ENCODE assay signal across 18 cellular contexts in genomic region chr20:3800878-3801260, GRCh38. TPM values are rescaled to one million over a fixed set of nuclear protein-coding genes. Genes with fewer than 3 reads are reported as not detected.
A peak's percentile ranks its signal among the peaks of the same experiment; 100 is the strongest.
DNase-seq lines count a peak whose midpoint lies in the region; ATAC-seq lines count a peak whose summit lies in the region.
"Had no signal": no experiment of that assay in that cellular context is flagged by ENCODE, and none has a peak within 500 bp of the region (broad histone marks: within the 10 kb centered on the region; RNA-seq: fewer than 3 reads in every experiment).

No MANE protein-coding gene starts in this region.

- H2AK5ac ChIP-seq in neuronal stem cell (ENCODE audit: low read depth, low read length) = peak overlapping the region; percentile 49

- H3K79me1 ChIP-seq in neuronal stem cell (ENCODE audit: low read depth, low read length) = peaks cover 7% of the 10 kb centered on the region

- no peaks in the 10 kb centered on the region for H3K9me3 ChIP-seq in HUES48 (ENCODE audit: control insufficient read depth, insufficient read depth, low read length)
- H3K9me3 ChIP-seq in neuronal stem cell (replicated peaks in 1 of 2; ENCODE audit: control insufficient read depth in 2 of 2, insufficient read depth in 1 of 2, low read depth in 1 of 2, low read length in 2 of 2) = no peaks in the 10 kb centered on the region
- H3K9me3 ChIP-seq: transverse colon had no signal

- H3K14ac ChIP-seq in neuronal stem cell (ENCODE audit: low read length) = no peak overlapping the region

- H3K36me3 ChIP-seq in HUES48 (ENCODE audit: control insufficient read depth, insufficient read depth, low read length) (peaks cover 56% of the 10 kb centered on the region), neuronal stem cell (replicated peaks in 1 of 2; ENCODE audit: control insufficient read depth in 2 of 2, insufficient read depth in 2 of 2, low read length in 2 of 2) (peaks cover 26 to 56% of the 10 kb centered on the region in 2 donors)

- peak overlapping the region; percentile 96 for H3K18ac ChIP-seq in neuronal stem cell (ENCODE audit: low read length)

- H2AFZ ChIP-seq in neuronal stem cell (ENCODE audit: low read length) = no peak overlapping the region

- no peak overlapping the region for H3K4me2 ChIP-seq in neuronal stem cell (ENCODE audit: insufficient read depth, low read length, poor library complexity, severe bottlenecking)
- H3K4me2 ChIP-seq: smooth muscle cell had no signal

- H3K27me3 ChIP-seq in HUES48 (ENCODE audit: control insufficient read depth, insufficient read depth, low read length) (no peaks in the 10 kb centered on the region), neuronal stem cell (ENCODE audit: control insufficient read depth in 3 of 3, insufficient read depth in 3 of 3, low read depth in 1 of 3, low read length in 3 of 3) (peaks cover 0 to 2% (median 0%) of the 10 kb centered on the region in 3 experiments)
- H3K27me3 ChIP-seq: transverse colon had no signal

- H3K4me1 ChIP-seq in HUES48 (ENCODE audit: control insufficient read depth, insufficient read depth, low read length) = peaks cover 34% of the 10 kb centered on the region
- H3K4me1 ChIP-seq in neuronal stem cell (ENCODE audit: control insufficient read depth in 2 of 2, insufficient read depth in 1 of 2, low read depth in 1 of 2, low read length in 2 of 2) = peaks cover 31 to 36% of the 10 kb centered on the region in 2 donors

- no peaks in the 10 kb centered on the region for H3K9me3 Mint-ChIP-seq in activated CD4-positive, alpha-beta T cell treated with anti-CD3 and anti-CD28 coated beads, Interleukin-2, amount 10 ng/mL, durations not matched to agents 7 days and 5 days
- no peaks in the 10 kb centered on the region for H3K9me3 Mint-ChIP-seq in activated naive CD8-positive, alpha-beta T cell treated with anti-CD3 and anti-CD28 coated beads, Interleukin-2, amount 10 ng/mL, durations not matched to agents 7 days and 5 days
- H3K9me3 Mint-ChIP-seq: CD14-positive monocyte, endodermal cell had no signal

- no peak for DNase-seq in activated CD4-positive, alpha-beta T cell treated with anti-CD3 and anti-CD28 coated beads, Interleukin-2, amount 10 ng/mL, durations not matched to agents 7 days and 5 days
- DNase-seq in activated CD4-positive, alpha-beta T cell treated with anti-CD3 and anti-CD28 coated beads for 1 hour = no peak
- no peak for DNase-seq in activated naive CD8-positive, alpha-beta T cell treated with anti-CD3 and anti-CD28 coated beads, Interleukin-2, amount 10 ng/mL, durations not matched to agents 7 days and 5 days
- DNase-seq in neuronal stem cell (ENCODE audit: low spot score) (no peak), NCI-H1694 (lab: John Stamatoyannopoulos, UW) (no peak), NCI-H146 treated with DMSO at 0.1 percent for 48 hours (lab: John Stamatoyannopoulos, UW; ENCODE audit: unreplicated experiment) (no peak)
- DNase-seq: amniotic stem cell, NCI-H2107, NCI-H748 treated with DMSO at 0.1 percent for 48 hours, transverse colon had no signal

- peak overlapping the region; percentile 77 for H2BK15ac ChIP-seq in neuronal stem cell (ENCODE audit: low read length)

- peak overlapping the region; percentile 25 for H3K27ac ChIP-seq in HUES48 (ENCODE audit: low read depth, low read length)
- H3K27ac ChIP-seq in neuronal stem cell (replicated peaks; ENCODE audit: low read length) = no peak overlapping the region

- H2BK12ac ChIP-seq in neuronal stem cell (ENCODE audit: low read length) = peak overlapping the region; percentile 99

- no peak overlapping the region for H3K23ac ChIP-seq in neuronal stem cell (ENCODE audit: low read depth, low read length, poor library complexity)

- POLR2A ChIA-PET in activated CD4-positive, alpha-beta T cell treated with anti-CD3 and anti-CD28 coated beads, Interleukin-2, amount 10 ng/mL, durations not matched to agents 7 days and 5 days (lab: Charles Lee) = no interaction called here
- POLR2A ChIA-PET in activated naive CD8-positive, alpha-beta T cell treated with anti-CD3 and anti-CD28 coated beads, Interleukin-2, amount 10 ng/mL, durations not matched to agents 7 days and 5 days (lab: Charles Lee) = interaction anchor here (1.0 to 4.6 kb wide), 5 partner anchors 11 to 19 kb away, joined by 3 to 59 read pairs (median 9); partner anchors contain the start of genes AP5S1 and CENPB

- H3K4ac ChIP-seq in neuronal stem cell (ENCODE audit: low read length) = no peak overlapping the region

- peak overlapping the region; percentile 77 for H3K27ac Mint-ChIP-seq in activated CD4-positive, alpha-beta T cell treated with anti-CD3 and anti-CD28 coated beads, Interleukin-2, amount 10 ng/mL, durations not matched to agents 7 days and 5 days
- H3K27ac Mint-ChIP-seq in activated naive CD8-positive, alpha-beta T cell treated with anti-CD3 and anti-CD28 coated beads, Interleukin-2, amount 10 ng/mL, durations not matched to agents 7 days and 5 days = peak overlapping the region; percentile 11

- H3K9ac ChIP-seq in HUES48 (ENCODE audit: low read depth, low read length) (no peak overlapping the region), neuronal stem cell (ENCODE audit: low read depth, low read length, poor library complexity) (no peak overlapping the region)

- CTCF ChIA-PET in activated CD4-positive, alpha-beta T cell treated with anti-CD3 and anti-CD28 coated beads, Interleukin-2, amount 10 ng/mL, durations not matched to agents 7 days and 5 days (lab: Charles Lee) = interaction anchor here (0.7 to 8.3 kb wide), 6 partner anchors 10 to 54 kb away, joined by 3 to 94 read pairs (median 4); partner anchors contain the start of genes AP5S1 and CENPB

- H4K91ac ChIP-seq in neuronal stem cell (ENCODE audit: low read depth, low read length, poor library complexity) = no peak overlapping the region

- H3K4me3 ChIP-seq in HUES48 (ENCODE audit: low read depth, low read length) (no peak overlapping the region), neuronal stem cell (ENCODE audit: low read length in 2 of 2) (no peak overlapping the region)
- H3K4me3 ChIP-seq: smooth muscle cell, transverse colon had no signal

- peak overlapping the region; percentile 22 for H2BK5ac ChIP-seq in neuronal stem cell (ENCODE audit: low read length)

- peak overlapping the region; percentile 9 for H2BK120ac ChIP-seq in neuronal stem cell (ENCODE audit: low read depth, low read length)

- no CpG with 5 or more reads among the region's 8 CpGs for WGBS in neuronal stem cell (ENCODE audit: extremely low coverage in 2 of 2, insufficient read length in 2 of 2, insufficient replicate concordance in 1 of 2), 2 donors

- no peak overlapping the region for H4K8ac ChIP-seq in neuronal stem cell (ENCODE audit: low read depth, low read length)

- H3K4me1 Mint-ChIP-seq in activated CD4-positive, alpha-beta T cell treated with anti-CD3 and anti-CD28 coated beads, Interleukin-2, amount 10 ng/mL, durations not matched to agents 7 days and 5 days = peaks cover 74% of the 10 kb centered on the region
- H3K4me1 Mint-ChIP-seq in activated naive CD8-positive, alpha-beta T cell treated with anti-CD3 and anti-CD28 coated beads, Interleukin-2, amount 10 ng/mL, durations not matched to agents 7 days and 5 days = peaks cover 49% of the 10 kb centered on the region

- ATAC-seq in activated naive CD8-positive, alpha-beta T cell treated with anti-CD3 and anti-CD28 coated beads, Interleukin-2, amount 10 ng/mL, durations not matched to agents 7 days and 5 days (ENCODE audit: low read depth) = no peak
- no peak for ATAC-seq in HG03135 (IDR thresholded peaks at IDR 0.05; ENCODE audit: unreplicated experiment)
- ATAC-seq: left lobe of liver had no signal

- H3K4me3 Mint-ChIP-seq in activated CD4-positive, alpha-beta T cell treated with anti-CD3 and anti-CD28 coated beads, Interleukin-2, amount 10 ng/mL, durations not matched to agents 7 days and 5 days = no peak overlapping the region
- H3K4me3 Mint-ChIP-seq in activated naive CD8-positive, alpha-beta T cell treated with anti-CD3 and anti-CD28 coated beads, Interleukin-2, amount 10 ng/mL, durations not matched to agents 7 days and 5 days = no peak overlapping the region
- H3K4me3 Mint-ChIP-seq: CD14-positive monocyte, endodermal cell had no signal

- peaks cover 91% of the 10 kb centered on the region for H3K36me3 Mint-ChIP-seq in activated CD4-positive, alpha-beta T cell treated with anti-CD3 and anti-CD28 coated beads, Interleukin-2, amount 10 ng/mL, durations not matched to agents 7 days and 5 days (ENCODE audit: low read depth)
- peaks cover 56% of the 10 kb centered on the region for H3K36me3 Mint-ChIP-seq in activated naive CD8-positive, alpha-beta T cell treated with anti-CD3 and anti-CD28 coated beads, Interleukin-2, amount 10 ng/mL, durations not matched to agents 7 days and 5 days

- H3K27me3 Mint-ChIP-seq in activated CD4-positive, alpha-beta T cell treated with anti-CD3 and anti-CD28 coated beads, Interleukin-2, amount 10 ng/mL, durations not matched to agents 7 days and 5 days = no peaks in the 10 kb centered on the region
- no peaks in the 10 kb centered on the region for H3K27me3 Mint-ChIP-seq in activated naive CD8-positive, alpha-beta T cell treated with anti-CD3 and anti-CD28 coated beads, Interleukin-2, amount 10 ng/mL, durations not matched to agents 7 days and 5 days

RNA-seq across cellular contexts. Expression of gene CDC25B, which starts 4.8 kb away (rescaled TPM):
- 100 to 1,000 TPM; 403 to 429 TPM for total RNA-seq in activated CD4-positive, alpha-beta T cell treated with anti-CD3 and anti-CD28 coated beads, Interleukin-2, amount 10 ng/mL, durations not matched to agents 7 days and 5 days
- total RNA-seq in activated naive CD8-positive, alpha-beta T cell treated with anti-CD3 and anti-CD28 coated beads, Interleukin-2, amount 10 ng/mL, durations not matched to agents 7 days and 5 days = 100 to 1,000 TPM; 263 to 264 TPM
- 31.6 TPM for polyA plus RNA-seq in neuronal stem cell (2013, experiment 1 of 2)
- polyA plus RNA-seq in neuronal stem cell (2013, experiment 2 of 2) = 31.4 TPM

RNA-seq across cellular contexts. Expression of gene CENPB, which starts 14.3 kb away (rescaled TPM):
- total RNA-seq in activated CD4-positive, alpha-beta T cell treated with anti-CD3 and anti-CD28 coated beads, Interleukin-2, amount 10 ng/mL, durations not matched to agents 7 days and 5 days = 10 to 100 TPM; 77.8 to 85.6 TPM
- total RNA-seq in activated naive CD8-positive, alpha-beta T cell treated with anti-CD3 and anti-CD28 coated beads, Interleukin-2, amount 10 ng/mL, durations not matched to agents 7 days and 5 days = 10 to 100 TPM; 63.3 to 65.7 TPM
- 21.7 TPM for polyA plus RNA-seq in neuronal stem cell (2013, experiment 1 of 2)
- 21.0 TPM for polyA plus RNA-seq in neuronal stem cell (2013, experiment 2 of 2)

RNA-seq across cellular contexts. Expression of gene AP5S1, which starts 19.5 kb away (rescaled TPM):
- total RNA-seq in activated CD4-positive, alpha-beta T cell treated with anti-CD3 and anti-CD28 coated beads, Interleukin-2, amount 10 ng/mL, durations not matched to agents 7 days and 5 days = 10 to 100 TPM; 16.6 to 18.2 TPM
- 10 to 100 TPM; 11.1 to 12.5 TPM for total RNA-seq in activated naive CD8-positive, alpha-beta T cell treated with anti-CD3 and anti-CD28 coated beads, Interleukin-2, amount 10 ng/mL, durations not matched to agents 7 days and 5 days
- 1.3 TPM for polyA plus RNA-seq in neuronal stem cell (2013, experiment 1 of 2)
- polyA plus RNA-seq in neuronal stem cell (2013, experiment 2 of 2) = 1.3 TPM

RNA-seq across cellular contexts. Expression of gene SPEF1, which starts 19.6 kb away (rescaled TPM):
- total RNA-seq in activated CD4-positive, alpha-beta T cell treated with anti-CD3 and anti-CD28 coated beads, Interleukin-2, amount 10 ng/mL, durations not matched to agents 7 days and 5 days = under 1 TPM; 0.17 to 0.21 TPM
- total RNA-seq in activated naive CD8-positive, alpha-beta T cell treated with anti-CD3 and anti-CD28 coated beads, Interleukin-2, amount 10 ng/mL, durations not matched to agents 7 days and 5 days = not detected
- 0.13 TPM for polyA plus RNA-seq in neuronal stem cell (2013, experiment 1 of 2)
- polyA plus RNA-seq in neuronal stem cell (2013, experiment 2 of 2) = 0.21 TPM
- total RNA-seq: Daoy, RPMI7951 had no signal
- polyA plus RNA-seq: CD14-positive monocyte had no signal

RNA-seq across cellular contexts. Expression of gene ADISSP, which starts 33.3 kb away (rescaled TPM):
- total RNA-seq in activated CD4-positive, alpha-beta T cell treated with anti-CD3 and anti-CD28 coated beads, Interleukin-2, amount 10 ng/mL, durations not matched to agents 7 days and 5 days = 10 to 100 TPM; 27.8 to 27.9 TPM
- total RNA-seq in activated naive CD8-positive, alpha-beta T cell treated with anti-CD3 and anti-CD28 coated beads, Interleukin-2, amount 10 ng/mL, durations not matched to agents 7 days and 5 days = 10 to 100 TPM; 21.9 to 22.1 TPM
- 57.7 TPM for polyA plus RNA-seq in neuronal stem cell (2013, experiment 1 of 2)
- polyA plus RNA-seq in neuronal stem cell (2013, experiment 2 of 2) = 57.2 TPM
